In genomic region chr15:26620528-26620927, GRCh38 we compare ENCODE assay signal across 2 cellular contexts.
TF ChIP-seq lines count a peak whose summit lies in the region.

No MANE protein-coding gene starts in this region.

TF ChIP-seq in H1, 55 proteins besides CTCF, POLR2A, EP300 and RAD21 (continued from another document):
- TF ChIP-seq USF2 (IDR thresholded peaks at IDR 0.05; ENCODE audit: low read length), result no peak
- no peak for TF ChIP-seq RNF2 (IDR thresholded peaks at IDR 0.05; ENCODE audit: borderline replicate concordance, low read depth, low read length, missing control alignments, poor library complexity, severe bottlenecking)
- no peak for TF ChIP-seq TEAD4 (IDR thresholded peaks at IDR 0.05; ENCODE audit: low read depth, low read length)
- no peak for TF ChIP-seq E2F6 (IDR thresholded peaks at IDR 0.05)
- TF ChIP-seq GABPA (IDR thresholded peaks at IDR 0.05; ENCODE audit: borderline replicate concordance, insufficient read depth, low read length), result no peak
- no peak for TF ChIP-seq ATF2 (IDR thresholded peaks at IDR 0.05; ENCODE audit: low read length)
- no peak for TF ChIP-seq ATF3 (IDR thresholded peaks at IDR 0.05; ENCODE audit: insufficient read depth, low read depth, low read length)
- no peak for TF ChIP-seq POLR2AphosphoS5 (IDR thresholded peaks at IDR 0.05; ENCODE audit: low read depth, low read length)
- no peak for TF ChIP-seq SUZ12 (IDR thresholded peaks at IDR 0.05; ENCODE audit: low read length)
- TF ChIP-seq CTBP2 (IDR thresholded peaks at IDR 0.05; ENCODE audit: borderline replicate concordance, insufficient read depth, insufficient read length, low read length), result no peak
TF ChIP-seq in H1: peak in this region for 0.

TF ChIP-seq in neural cell, 6 proteins besides CTCF, POLR2A, EP300 and RAD21 (continued from another document):
- TF ChIP-seq REST (IDR thresholded peaks at IDR 0.05; ENCODE audit: borderline replicate concordance), result no peak
- TF ChIP-seq MXI1 (conservative IDR thresholded peaks at IDR 0.05; ENCODE audit: poor library complexity, severe bottlenecking), result no peak
